ENCODE assay signal across 18 cellular contexts in genomic region chr12:108046633-108047032, GRCh38.
DNase-seq lines count a peak whose midpoint lies in the region; ATAC-seq and TF ChIP-seq lines count a peak whose summit lies in the region.
"Had no signal": no experiment of that assay in that cellular context is flagged by ENCODE, and none has a peak within 500 bp of the region (broad histone marks: within the 10 kb centered on the region; RNA-seq: fewer than 3 reads in every experiment).

No MANE protein-coding gene starts in this region.

- H3K4me3 ChIP-seq in adipocyte (ENCODE audit: low read length) (peak overlapping the region; percentile 60), tibial nerve (peak overlapping the region in 1 of 4 donors; percentile 19)
- H3K4me3 ChIP-seq: SJCRH30 had no signal

- POLR2A ChIA-PET in activated naive CD8-positive, alpha-beta T cell treated with anti-CD3 and anti-CD28 coated beads, Interleukin-2, amount 10 ng/mL, durations not matched to agents 7 days and 5 days (lab: Charles Lee): no interaction called here

- H3K4me3 Mint-ChIP-seq in activated naive CD8-positive, alpha-beta T cell treated with anti-CD3 and anti-CD28 coated beads, Interleukin-2, amount 10 ng/mL, durations not matched to agents 7 days and 5 days: peak overlapping the region; percentile 30
- no peak overlapping the region for H3K4me3 Mint-ChIP-seq in activated naive CD8-positive, alpha-beta T cell treated with anti-CD3 and anti-CD28 coated beads for 36 hours
- H3K4me3 Mint-ChIP-seq in nephron: peak overlapping the region; percentile 12 to 35 (median 20)
- H3K4me3 Mint-ChIP-seq: activated CD4-positive, alpha-beta T cell treated with anti-CD3 and anti-CD28 coated beads, Interleukin-2, amount 10 ng/mL, durations not matched to agents 7 days and 5 days; dendritic cell treated with granulocyte-macrophage colony-stimulating factor and Interleukin-4, amounts not matched to agents 40 ng/mL and 50 ng/mL, for 4 days; stimulated activated naive B cell treated with anti-CD40 and anti-IgM and Interleukin-4, amounts not matched to agents 10 μg/mL and 1 μg/mL and 100 μg/mL, for 72 hours had no signal

- ATAC-seq in activated naive CD8-positive, alpha-beta T cell treated with anti-CD3 and anti-CD28 coated beads, Interleukin-2, amount 10 ng/mL, durations not matched to agents 7 days and 5 days (ENCODE audit: low read depth): no peak
- no peak for ATAC-seq in HG03354 (IDR thresholded peaks at IDR 0.05; ENCODE audit: poor library complexity, severe bottlenecking, unreplicated experiment)
- ATAC-seq: esophagus mucosa had no signal

- H3K27me3 Mint-ChIP-seq in activated naive CD8-positive, alpha-beta T cell treated with anti-CD3 and anti-CD28 coated beads, Interleukin-2, amount 10 ng/mL, durations not matched to agents 7 days and 5 days: peaks cover 20% of the 10 kb centered on the region
- peaks cover 25% of the 10 kb centered on the region for H3K27me3 Mint-ChIP-seq in activated naive CD8-positive, alpha-beta T cell treated with anti-CD3 and anti-CD28 coated beads for 36 hours
- H3K27me3 Mint-ChIP-seq in nephron (ENCODE audit: low read depth): peaks cover 7% of the 10 kb centered on the region

- WGBS in tibial nerve, 2 donors: 40 to 43% methylated on average over 12 of the region's 12 CpGs

- H3K36me3 Mint-ChIP-seq in activated naive CD8-positive, alpha-beta T cell treated with anti-CD3 and anti-CD28 coated beads, Interleukin-2, amount 10 ng/mL, durations not matched to agents 7 days and 5 days: no peaks in the 10 kb centered on the region
- H3K36me3 Mint-ChIP-seq in activated naive CD8-positive, alpha-beta T cell treated with anti-CD3 and anti-CD28 coated beads for 36 hours: no peaks in the 10 kb centered on the region
- no peaks in the 10 kb centered on the region for H3K36me3 Mint-ChIP-seq in nephron (ENCODE audit: low read depth)
- H3K36me3 Mint-ChIP-seq: stimulated activated naive B cell treated with anti-CD40 and anti-IgM and Interleukin-4, amounts not matched to agents 10 μg/mL and 1 μg/mL and 100 μg/mL, for 72 hours had no signal

- H3K9me3 Mint-ChIP-seq in activated naive CD8-positive, alpha-beta T cell treated with anti-CD3 and anti-CD28 coated beads, Interleukin-2, amount 10 ng/mL, durations not matched to agents 7 days and 5 days: no peaks in the 10 kb centered on the region
- H3K9me3 Mint-ChIP-seq in activated naive CD8-positive, alpha-beta T cell treated with anti-CD3 and anti-CD28 coated beads for 36 hours: no peaks in the 10 kb centered on the region
- H3K9me3 Mint-ChIP-seq in nephron: no peaks in the 10 kb centered on the region
- H3K9me3 Mint-ChIP-seq: activated CD4-positive, alpha-beta T cell treated with anti-CD3 and anti-CD28 coated beads, Interleukin-2, amount 10 ng/mL, durations not matched to agents 7 days and 5 days; stimulated activated naive B cell treated with anti-CD40 and anti-IgM and Interleukin-4, amounts not matched to agents 10 μg/mL and 1 μg/mL and 100 μg/mL, for 72 hours had no signal

- peaks cover 4% of the 10 kb centered on the region for H3K4me1 Mint-ChIP-seq in activated naive CD8-positive, alpha-beta T cell treated with anti-CD3 and anti-CD28 coated beads, Interleukin-2, amount 10 ng/mL, durations not matched to agents 7 days and 5 days
- peaks cover 6% of the 10 kb centered on the region for H3K4me1 Mint-ChIP-seq in activated naive CD8-positive, alpha-beta T cell treated with anti-CD3 and anti-CD28 coated beads for 36 hours
- H3K4me1 Mint-ChIP-seq in nephron: peaks cover 43% of the 10 kb centered on the region

- peak overlapping the region in 3 of 4 donors; percentile 38 to 75 (median 69) for H3K27ac ChIP-seq in tibial nerve
- H3K27ac ChIP-seq: SJCRH30 had no signal

- no peak overlapping the region for H3K27ac Mint-ChIP-seq in activated naive CD8-positive, alpha-beta T cell treated with anti-CD3 and anti-CD28 coated beads, Interleukin-2, amount 10 ng/mL, durations not matched to agents 7 days and 5 days
- no peak overlapping the region for H3K27ac Mint-ChIP-seq in activated naive CD8-positive, alpha-beta T cell treated with anti-CD3 and anti-CD28 coated beads for 36 hours
- peak overlapping the region; percentile 67 to 90 (median 79) for H3K27ac Mint-ChIP-seq in nephron
- H3K27ac Mint-ChIP-seq: activated CD4-positive, alpha-beta T cell treated with anti-CD3 and anti-CD28 coated beads, Interleukin-2, amount 10 ng/mL, durations not matched to agents 7 days and 5 days; dendritic cell treated with granulocyte-macrophage colony-stimulating factor and Interleukin-4, amounts not matched to agents 40 ng/mL and 50 ng/mL, for 4 days; stimulated activated naive B cell treated with anti-CD40 and anti-IgM and Interleukin-4, amounts not matched to agents 10 μg/mL and 1 μg/mL and 100 μg/mL, for 72 hours had no signal

- no peaks in the 10 kb centered on the region for H3K36me3 ChIP-seq in adipocyte (ENCODE audit: control insufficient read depth, insufficient read depth, low read length, severe bottlenecking)
- H3K36me3 ChIP-seq in tibial nerve: no peaks in the 10 kb centered on the region
- H3K36me3 ChIP-seq: SJCRH30 had no signal

- H3K27me3 ChIP-seq in adipocyte (replicated peaks; ENCODE audit: control insufficient read depth, insufficient read depth, low read length): peaks cover 19% of the 10 kb centered on the region
- no peaks in the 10 kb centered on the region for H3K27me3 ChIP-seq in tibial nerve
- H3K27me3 ChIP-seq: SJCRH30 had no signal

- TF ChIP-seq EP300 in tibial nerve (IDR thresholded peaks at IDR 0.05): no peak

- TF ChIP-seq CTCF in nephron (IDR thresholded peaks at IDR 0.05; ENCODE audit: unreplicated experiment in 3 of 3) (no peak), tibial nerve (IDR thresholded peaks at IDR 0.05) (no peak)

- H3K4me1 ChIP-seq in adipocyte (ENCODE audit: control insufficient read depth, insufficient read depth, low read length): peaks cover 9% of the 10 kb centered on the region
- H3K4me1 ChIP-seq in tibial nerve: peaks cover 0 to 13% (median 1%) of the 10 kb centered on the region in 4 donors
- H3K4me1 ChIP-seq: SJCRH30 had no signal

- no peak for TF ChIP-seq POLR2A in tibial nerve (IDR thresholded peaks at IDR 0.05)

- H3K9ac ChIP-seq in adipocyte (ENCODE audit: low read length): no peak overlapping the region

- H3K9me3 ChIP-seq in adipocyte (ENCODE audit: control insufficient read depth, low read length): no peaks in the 10 kb centered on the region
- no peaks in the 10 kb centered on the region for H3K9me3 ChIP-seq in tibial nerve
- H3K9me3 ChIP-seq: SJCRH30 had no signal

- DNase-seq in activated naive CD8-positive, alpha-beta T cell treated with anti-CD3 and anti-CD28 coated beads, Interleukin-2, amount 10 ng/mL, durations not matched to agents 7 days and 5 days: no peak
- no peak for DNase-seq in activated naive CD8-positive, alpha-beta T cell treated with anti-CD3 and anti-CD28 coated beads for 36 hours
- DNase-seq in adipocyte (ENCODE audit: low read depth) (no peak), tibial nerve (ENCODE audit: low spot score in 2 of 2) (peak in 1 of 2 donors; percentile 7), cerebellar cortex (ENCODE audit: low spot score) (no peak), NAMALWA (ENCODE audit: low spot score) (no peak)
- DNase-seq: activated CD4-positive, alpha-beta T cell treated with anti-CD3 and anti-CD28 coated beads, Interleukin-2, amount 10 ng/mL, durations not matched to agents 7 days and 5 days; anterior cingulate cortex; Calu3; head of caudate nucleus; NCI-H1105 treated with DMSO at 0.1 percent for 48 hours; stimulated activated naive B cell treated with anti-CD40 and anti-IgM and Interleukin-4, amounts not matched to agents 10 μg/mL and 1 μg/mL and 100 μg/mL, for 72 hours; T-helper 9 cell had no signal

Comparison
In these comparisons a context has a peak if more than half of its experiments do, and no peak if none do; other contexts are left out.
1. H3K27ac Mint-ChIP-seq: peak in nephron (3 of 3); none in activated naive CD8-positive, alpha-beta T cell treated with anti-CD3 and anti-CD28 coated beads, Interleukin-2, amount 10 ng/mL, durations not matched to agents 7 days and 5 days (single experiment) and activated naive CD8-positive, alpha-beta T cell treated with anti-CD3 and anti-CD28 coated beads for 36 hours (single experiment).